In genomic region chr10:103661198-103661950, GRCh38 we compare ENCODE assay signal across 7 cellular contexts.
DNase-seq lines count a peak whose midpoint lies in the region; ATAC-seq, FAIRE-seq and TF ChIP-seq lines count a peak whose summit lies in the region.

No MANE protein-coding gene starts in this region.

- no peaks in the 10 kb centered on the region for H3K36me3 ChIP-seq in pancreas

- no peaks in the 10 kb centered on the region for H3K4me1 ChIP-seq in pancreas

- H3K4me3 ChIP-seq in pancreas: peak overlapping the region; percentile 14 to 59 (median 39)

- TF ChIP-seq POLR2A in GM18526 (IDR thresholded peaks at IDR 0.05; ENCODE audit: extremely low read depth, insufficient read length): peak; percentile 29

- H3K36me3 Mint-ChIP-seq in glutamatergic neuron (ENCODE audit: unreplicated experiment): peaks cover 20% of the 10 kb centered on the region

- H3K27me3 Mint-ChIP-seq in glutamatergic neuron (ENCODE audit: unreplicated experiment): peaks cover 11% of the 10 kb centered on the region

- intact Hi-C loops in pancreas (cut with DNase I): no loop called here

- H3K27ac Mint-ChIP-seq in glutamatergic neuron (ENCODE audit: unreplicated experiment): no peak overlapping the region

- no peaks in the 10 kb centered on the region for H3K9me3 ChIP-seq in pancreas

- peak; percentile 80 for DNase-seq in NCI-H226
- peak; percentile 50 for DNase-seq in activated naive CD4-positive, alpha-beta T cell treated with Interleukin-2 at 50 U/mL for 16 hours
- DNase-seq in glutamatergic neuron: peak; percentile 46
- DNase-seq in pancreas: peak in 3 of 6 donors; percentile 38 to 74 (median 61)
- no peak for DNase-seq in SKM-1 (lab: John Stamatoyannopoulos, UW; ENCODE audit: unreplicated experiment)

- peak in 3 of 4 donors; percentile 25 to 40 (median 34) for ATAC-seq in pancreas
- ATAC-seq in HG03135 (IDR thresholded peaks at IDR 0.05; ENCODE audit: unreplicated experiment): no peak

- no peak overlapping the region for H3K4me3 Mint-ChIP-seq in glutamatergic neuron (ENCODE audit: unreplicated experiment)

- TF ChIP-seq CTCF in glutamatergic neuron (IDR thresholded peaks at IDR 0.05; ENCODE audit: partially characterized antibody, unreplicated experiment) (no peak), pancreas (IDR thresholded peaks at IDR 0.05) (no peak)

- peak overlapping the region; percentile 57 to 85 (median 78) for H3K27ac ChIP-seq in pancreas

- no peak for FAIRE-seq in pancreas (lab: Jason Lieb, UNC)

- H3K27me3 ChIP-seq in pancreas: no peaks in the 10 kb centered on the region

- H3K4me1 Mint-ChIP-seq in glutamatergic neuron (ENCODE audit: low read depth, unreplicated experiment): peaks cover 5% of the 10 kb centered on the region

- H3K9me3 Mint-ChIP-seq in glutamatergic neuron (ENCODE audit: unreplicated experiment): peaks cover 14% of the 10 kb centered on the region

- WGBS in pancreas, 2 donors: 72 to 81% methylated on average over 43 to 48 of the region's 48 CpGs
